In genomic region chr7:54898659-54899340, GRCh38 we compare ENCODE assay signal across 16 cellular contexts.
DNase-seq lines count a peak whose midpoint lies in the region; ATAC-seq and TF ChIP-seq lines count a peak whose summit lies in the region.
"Had no signal": no experiment of that assay in that cellular context is flagged by ENCODE, and none has a peak within 500 bp of the region (broad histone marks: within the 10 kb centered on the region; RNA-seq: fewer than 3 reads in every experiment).

No MANE protein-coding gene starts in this region.

- H3K9me3 Mint-ChIP-seq in T-helper 2 cell treated with Interferon-gamma antibody and Interleukin-4, amounts not matched to agents 5 μg/mL and 100 μg/mL, for 36 hours: no peaks in the 10 kb centered on the region
- H3K9me3 Mint-ChIP-seq: CD8-positive, alpha-beta T cell had no signal

- H3K36me3 Mint-ChIP-seq in T-helper 2 cell treated with Interferon-gamma antibody and Interleukin-4, amounts not matched to agents 5 μg/mL and 100 μg/mL, for 36 hours (ENCODE audit: low read depth): no peaks in the 10 kb centered on the region
- H3K36me3 Mint-ChIP-seq: CD8-positive, alpha-beta T cell had no signal

- H3K27ac ChIP-seq in left ventricle myocardium inferior (replicated peaks) (peak overlapping the region; percentile 50), subcutaneous abdominal adipose tissue (ENCODE audit: low read depth, low read length) (peak overlapping the region; percentile 39)
- H3K27ac ChIP-seq: PC-9 had no signal

- TF ChIP-seq CTCF in epithelial cell of esophagus (IDR thresholded peaks at IDR 0.05; ENCODE audit: insufficient read depth, low read depth, low read length, missing control alignments) (no peak), left ventricle myocardium inferior (IDR thresholded peaks at IDR 0.05; ENCODE audit: borderline replicate concordance) (no peak)

- intact Hi-C loops in left ventricle myocardium inferior (cut with micrococcal nuclease): no loop called here

- H3K9me3 ChIP-seq in left ventricle myocardium inferior (replicated peaks): no peaks in the 10 kb centered on the region
- no peaks in the 10 kb centered on the region for H3K9me3 ChIP-seq in subcutaneous abdominal adipose tissue (ENCODE audit: control insufficient read depth in 5 of 5, low read length in 5 of 5)
- H3K9me3 ChIP-seq in MG63: no peaks in the 10 kb centered on the region
- H3K9me3 ChIP-seq: BE2C had no signal

- no peaks in the 10 kb centered on the region for H3K4me1 Mint-ChIP-seq in T-helper 2 cell treated with Interferon-gamma antibody and Interleukin-4, amounts not matched to agents 5 μg/mL and 100 μg/mL, for 36 hours (ENCODE audit: low read depth)

- no peaks in the 10 kb centered on the region for H3K27me3 Mint-ChIP-seq in T-helper 2 cell treated with Interferon-gamma antibody and Interleukin-4, amounts not matched to agents 5 μg/mL and 100 μg/mL, for 36 hours (ENCODE audit: low read depth)

- no peak overlapping the region for H3K27ac Mint-ChIP-seq in T-helper 2 cell treated with Interferon-gamma antibody and Interleukin-4, amounts not matched to agents 5 μg/mL and 100 μg/mL, for 36 hours
- H3K27ac Mint-ChIP-seq: CD8-positive, alpha-beta T cell had no signal

- DNase-seq in EH (ENCODE audit: low read depth) (peak; percentile 26), epithelial cell of esophagus (ENCODE audit: low read depth) (peak; percentile 30), left ventricle myocardium inferior (no peak), MG63 (no peak)
- DNase-seq in T-helper 2 cell treated with Interferon-gamma antibody and Interleukin-4, amounts not matched to agents 5 μg/mL and 100 μg/mL, for 36 hours (ENCODE audit: low spot score): no peak
- DNase-seq: BE2C; CD8-positive, alpha-beta T cell; KBM-7; NCI-H1048; NCI-H2107; NCI-H345; NCI-H69; PC-9 had no signal

- H3K4me1 ChIP-seq in left ventricle myocardium inferior (no peaks in the 10 kb centered on the region), subcutaneous abdominal adipose tissue (ENCODE audit: control insufficient read depth in 5 of 5, insufficient read depth in 5 of 5, low read length in 5 of 5) (peaks cover 0 to 4% (median 3%) of the 10 kb centered on the region in 5 donors)
- H3K4me1 ChIP-seq: BE2C had no signal

- H3K4me3 ChIP-seq in epithelial cell of esophagus (ENCODE audit: low read length): no peak overlapping the region
- H3K4me3 ChIP-seq in left ventricle myocardium inferior: no peak overlapping the region
- H3K4me3 ChIP-seq in subcutaneous abdominal adipose tissue (ENCODE audit: low read depth in 1 of 5, low read length in 5 of 5): no peak overlapping the region
- no peak overlapping the region for H3K4me3 ChIP-seq in MG63
- H3K4me3 ChIP-seq: PC-9 had no signal

- ATAC-seq in HG03432 (IDR thresholded peaks at IDR 0.05; ENCODE audit: unreplicated experiment) (no peak), HG03039 (IDR thresholded peaks at IDR 0.05; ENCODE audit: unreplicated experiment) (no peak)
- ATAC-seq: CD8-positive, alpha-beta T cell had no signal

- H3K27me3 ChIP-seq in left ventricle myocardium inferior (ENCODE audit: low read depth) (no peaks in the 10 kb centered on the region), subcutaneous abdominal adipose tissue (ENCODE audit: control insufficient read depth in 5 of 5, insufficient read depth in 4 of 5, low read length in 5 of 5) (no peaks in the 10 kb centered on the region), MG63 (peaks cover 7% of the 10 kb centered on the region)
- H3K27me3 ChIP-seq: BE2C had no signal

- H3K9ac ChIP-seq in subcutaneous abdominal adipose tissue (ENCODE audit: low read length in 5 of 5): no peak overlapping the region

- no peak overlapping the region for H3K4me3 Mint-ChIP-seq in T-helper 2 cell treated with Interferon-gamma antibody and Interleukin-4, amounts not matched to agents 5 μg/mL and 100 μg/mL, for 36 hours
- H3K4me3 Mint-ChIP-seq: CD8-positive, alpha-beta T cell had no signal

- H3K36me3 ChIP-seq in left ventricle myocardium inferior (no peaks in the 10 kb centered on the region), subcutaneous abdominal adipose tissue (ENCODE audit: control insufficient read depth in 5 of 5, insufficient read depth in 5 of 5, low read length in 5 of 5) (no peaks in the 10 kb centered on the region), MG63 (no peaks in the 10 kb centered on the region)
- H3K36me3 ChIP-seq: BE2C had no signal

Comparison
In these comparisons a context has a peak if more than half of its experiments do, and no peak if none do; other contexts are left out.
1. DNase-seq: peak in EH (single experiment) and epithelial cell of esophagus (single experiment); none in left ventricle myocardium inferior (single experiment), MG63 (single experiment) and T-helper 2 cell treated with Interferon-gamma antibody and Interleukin-4, amounts not matched to agents 5 μg/mL and 100 μg/mL, for 36 hours (single experiment).